ENCODE assay signal across 23 cellular contexts in genomic region chr3:31955581-31955980, GRCh38. TPM values are rescaled to one million over a fixed set of nuclear protein-coding genes. Genes with fewer than 3 reads are reported as not detected.
DNase-seq lines count a peak whose midpoint lies in the region; TF ChIP-seq lines count a peak whose summit lies in the region.
"Had no signal": no experiment of that assay in that cellular context is flagged by ENCODE, and none has a peak within 500 bp of the region (broad histone marks: within the 10 kb centered on the region; RNA-seq: fewer than 3 reads in every experiment).

No MANE protein-coding gene starts in this region.

- H4K20me1 ChIP-seq in DOHH2 (ENCODE audit: control insufficient read depth, insufficient read depth, low read depth, low read length): no peaks in the 10 kb centered on the region
- H4K20me1 ChIP-seq in Karpas-422 (ENCODE audit: insufficient read depth, low read depth, low read length): no peaks in the 10 kb centered on the region
- H4K20me1 ChIP-seq in SU-DHL-6 (ENCODE audit: low read depth, low read length): no peaks in the 10 kb centered on the region

- H3F3A ChIP-seq in DOHH2 (ENCODE audit: control insufficient read depth, insufficient read depth): peaks cover 42% of the 10 kb centered on the region
- peaks cover 68% of the 10 kb centered on the region for H3F3A ChIP-seq in SU-DHL-6 (ENCODE audit: insufficient read depth)

- H3K4me3 ChIP-seq in DOHH2 (ENCODE audit: low read length) (peak overlapping the region; percentile 58), Karpas-422 (ENCODE audit: low read length) (no peak overlapping the region), SU-DHL-6 (ENCODE audit: insufficient read depth, low read length, poor library complexity, severe bottlenecking) (peak overlapping the region; percentile 7)
- H3K4me3 ChIP-seq: A549, Peyer's patch, SK-N-MC had no signal

- H3K4me2 ChIP-seq in DOHH2 (ENCODE audit: low read length): peak overlapping the region; percentile 87
- H3K4me2 ChIP-seq in Karpas-422 (ENCODE audit: low read depth, low read length, poor library complexity, severe bottlenecking): no peak overlapping the region
- H3K4me2 ChIP-seq in SU-DHL-6 (ENCODE audit: low read depth, low read length, poor library complexity, severe bottlenecking): peak overlapping the region; percentile 94
- H3K4me2 ChIP-seq: A549 had no signal

- H3K27me3 ChIP-seq in DOHH2 (ENCODE audit: control insufficient read depth, low read length) (no peaks in the 10 kb centered on the region), Karpas-422 (ENCODE audit: low read length) (no peaks in the 10 kb centered on the region), SU-DHL-6 (ENCODE audit: low read length) (no peaks in the 10 kb centered on the region)
- H3K27me3 ChIP-seq: Peyer's patch had no signal

- H3K9me3 ChIP-seq in DOHH2 (ENCODE audit: control insufficient read depth, insufficient read depth, low read length) (peaks cover 16% of the 10 kb centered on the region), Karpas-422 (ENCODE audit: low read length) (peaks cover 6% of the 10 kb centered on the region; the same call in 1 of the 2 replicates), SU-DHL-6 (ENCODE audit: insufficient read depth, low read length) (peaks cover 11% of the 10 kb centered on the region; the same call in 1 of the 2 replicates)

- H3K9ac ChIP-seq in Karpas-422 (ENCODE audit: low read length) (no peak overlapping the region), SU-DHL-6 (ENCODE audit: low read length) (no peak overlapping the region)

- H3K4me1 ChIP-seq in DOHH2 (ENCODE audit: control insufficient read depth, low read length) (peaks cover 98% of the 10 kb centered on the region), Karpas-422 (ENCODE audit: low read length) (peaks cover 62% of the 10 kb centered on the region)

- H3K79me2 ChIP-seq in DOHH2 (ENCODE audit: control insufficient read depth, low read length): peaks cover 88% of the 10 kb centered on the region
- H3K79me2 ChIP-seq in Karpas-422 (ENCODE audit: low read length): peaks cover 79% of the 10 kb centered on the region
- H3K79me2 ChIP-seq in SU-DHL-6 (ENCODE audit: insufficient read depth, low read length): peaks cover 79% of the 10 kb centered on the region

- H3K27ac ChIP-seq in DOHH2 (ENCODE audit: low read depth, low read length) (peak overlapping the region; percentile 98), Karpas-422 (ENCODE audit: low read length) (peak overlapping the region; percentile 99), SU-DHL-6 (ENCODE audit: low read depth, low read length) (peak overlapping the region; percentile 95)
- H3K27ac ChIP-seq: A549, C4-2B, SK-N-MC had no signal

- H3K36me3 ChIP-seq in DOHH2 (ENCODE audit: control insufficient read depth, low read length) (peaks cover 56% of the 10 kb centered on the region), Karpas-422 (ENCODE audit: insufficient read depth, low read length) (peaks cover 48% of the 10 kb centered on the region), SU-DHL-6 (ENCODE audit: low read length) (peaks cover 10% of the 10 kb centered on the region; the same call in 1 of the 2 replicates)
- H3K36me3 ChIP-seq: Peyer's patch had no signal

- DNase-seq in Karpas-422 (peak; percentile 65), myocyte (ENCODE audit: low read depth) (peak; percentile 65), NCI-H2196 (lab: John Stamatoyannopoulos, UW; ENCODE audit: unreplicated experiment) (no peak), NCI-H1436 (lab: John Stamatoyannopoulos, UW) (no peak), HUDEP-2 (lab: John Stamatoyannopoulos, UW; ENCODE audit: unreplicated experiment in 76 of 76) (no peak)
- DNase-seq in activated naive CD4-positive, alpha-beta T cell treated with Interleukin-2 at 50 U/mL for 16 hours: no peak
- DNase-seq: Calu3; CD8-positive, alpha-beta memory T cell; KBM-7; NCI-H1105; NCI-H2029; NCI-H226; NCI-H510A; NCI-H69; OCI-M1; Peyer's patch; SIG-M5; SW 1271 had no signal

- H3K9me2 ChIP-seq in DOHH2 (replicated peaks; ENCODE audit: control insufficient read depth, low read length) (no peaks in the 10 kb centered on the region), Karpas-422 (replicated peaks; ENCODE audit: insufficient read depth, low read length) (no peaks in the 10 kb centered on the region), SU-DHL-6 (replicated peaks; ENCODE audit: insufficient read depth, low read length) (no peaks in the 10 kb centered on the region)

- no peak for TF ChIP-seq CTCF in DOHH2 (IDR thresholded peaks at IDR 0.05; ENCODE audit: low read depth, low read length, poor library complexity, severe bottlenecking)
- TF ChIP-seq CTCF in SU-DHL-6 (IDR thresholded peaks at IDR 0.05; ENCODE audit: insufficient read depth, low read length, poor library complexity, severe bottlenecking): no peak

- no peak overlapping the region for H2AFZ ChIP-seq in Karpas-422 (ENCODE audit: low read length)
- H2AFZ ChIP-seq in SU-DHL-6 (ENCODE audit: low read depth, low read length, severe bottlenecking): no peak overlapping the region

RNA-seq across cellular contexts. Expression of gene OSBPL10, which starts 25.5 kb away (rescaled TPM):
- 87.0 and 106 TPM in 2 replicates for total RNA-seq in Karpas-422 (2014; rRNA removed; shearing (Covaris generic); ENCODE audit: low replicate concordance)
- total RNA-seq in myocyte: 15.2 and 15.5 TPM in 2 replicates
- 26.9 TPM for polyA plus RNA-seq in myocyte (2012)

RNA-seq across cellular contexts. Expression of gene ZNF860, which starts 26.0 kb away (rescaled TPM):
- 14.6 and 22.4 TPM in 2 replicates for total RNA-seq in Karpas-422 (2014; rRNA removed; shearing (Covaris generic); ENCODE audit: low replicate concordance)
- total RNA-seq in myocyte: 0.36 and 0.48 TPM in 2 replicates
- polyA plus RNA-seq in myocyte (2012): 0.26 TPM
- polyA plus RNA-seq: CD8-positive, alpha-beta memory T cell had no signal

Comparison
In these comparisons a context has a peak if more than half of its experiments do, and no peak if none do; other contexts are left out.
1. DNase-seq: peak in Karpas-422 (single experiment) and myocyte (single experiment); none in activated naive CD4-positive, alpha-beta T cell treated with Interleukin-2 at 50 U/mL for 16 hours (single experiment), NCI-H2196 (single experiment), NCI-H1436 (single experiment) and HUDEP-2 (0 of 76).
2. RNA of gene ZNF860, which starts 26.0 kb away (total RNA-seq): 14.6 to 22.4 TPM in Karpas-422; 0.36 to 0.48 TPM in myocyte; every median in the first group is over 10 times any median in the second.
3. Peak in every context shown above with its lines, with median percentiles within 50 percentile points of each other: H3K27ac ChIP-seq.